ENCODE assay signal across 26 cellular contexts in the genomic region with DNA sequence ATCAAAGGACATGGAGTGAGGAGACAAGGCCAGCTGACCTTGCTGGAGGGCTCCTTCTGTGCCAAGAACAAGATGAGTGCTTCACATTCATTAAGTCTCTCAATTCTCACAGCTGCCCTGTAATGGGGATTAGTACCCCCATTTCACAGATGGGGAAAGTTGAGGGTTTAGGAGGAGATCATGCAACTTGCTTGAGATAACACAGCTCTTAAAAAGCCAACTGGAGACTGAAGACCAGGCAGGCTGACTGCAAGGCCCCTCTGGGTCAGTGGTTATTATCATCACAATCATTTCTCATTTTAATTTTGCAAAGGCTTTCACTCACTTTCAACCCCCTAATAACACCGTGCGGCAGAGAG. TPM values are rescaled to one million over a fixed set of nuclear protein-coding genes. Genes with fewer than 3 reads are reported as not detected.
"Had no signal": no experiment of that assay in that cellular context is flagged by ENCODE, and none has a peak within 500 bp of the region (broad histone marks: within the 10 kb centered on the region; RNA-seq: fewer than 3 reads in every experiment).

No MANE protein-coding gene starts in this region.

- H3K27me3 ChIP-seq: pancreas, sigmoid colon, spleen, suprapubic skin, tibial artery, vagina had no signal

- H3K4me1 Mint-ChIP-seq: mesothelial cell of epicardium; naive thymus-derived CD4-positive, alpha-beta T cell; stimulated activated effector memory CD8-positive, alpha-beta T cell treated with anti-CD3 and anti-CD28 coated beads, Interleukin-12 subunit alpha, Interleukin-12 subunit beta, amount 100 ng/mL, for 72 hours had no signal

- H3K4me3 Mint-ChIP-seq: immature natural killer cell; mesothelial cell of epicardium; naive thymus-derived CD4-positive, alpha-beta T cell; natural killer cell treated with Interleukin-12 subunit alpha and Interleukin-12 subunit beta and Interleukin-15 and Interleukin-18, amount 100 ng/mL, for 72 hours; stimulated activated effector memory CD8-positive, alpha-beta T cell treated with anti-CD3 and anti-CD28 coated beads, Interleukin-12 subunit alpha, Interleukin-12 subunit beta, amount 100 ng/mL, for 72 hours; stimulated activated naive CD8-positive, alpha-beta T cell treated with anti-CD3 and anti-CD28 coated beads, Interleukin-15, Interleukin-2, amounts not matched to agents 100 ng/mL and 50 ng/mL, for 24 hours; type B pancreatic cell had no signal

- H3K27me3 Mint-ChIP-seq: type B pancreatic cell had no signal

- H3K4me1 ChIP-seq: prostate gland had no signal

- FAIRE-seq: pancreas, small intestine had no signal

- H3K4me3 ChIP-seq: left ventricle myocardium inferior, lung, pancreas, prostate gland, sigmoid colon, spleen, suprapubic skin, thoracic aorta, tibial artery, vagina had no signal

- H3K27ac ChIP-seq: left ventricle myocardium inferior, pancreas, prostate gland, sigmoid colon, spleen, suprapubic skin, thoracic aorta, tibial artery, vagina had no signal

- H3K9me3 Mint-ChIP-seq: immature natural killer cell; mesothelial cell of epicardium; naive thymus-derived CD4-positive, alpha-beta T cell; natural killer cell treated with Interleukin-12 subunit alpha and Interleukin-12 subunit beta and Interleukin-15 and Interleukin-18, amount 100 ng/mL, for 72 hours; stimulated activated effector memory CD8-positive, alpha-beta T cell treated with anti-CD3 and anti-CD28 coated beads, Interleukin-12 subunit alpha, Interleukin-12 subunit beta, amount 100 ng/mL, for 72 hours; stimulated activated naive CD8-positive, alpha-beta T cell treated with anti-CD3 and anti-CD28 coated beads, Interleukin-15, Interleukin-2, amounts not matched to agents 100 ng/mL and 50 ng/mL, for 24 hours; type B pancreatic cell had no signal

- DNase-seq: hypothalamus; immature natural killer cell; islet precursor cell; left ventricle myocardium inferior; mesendoderm; naive thymus-derived CD4-positive, alpha-beta T cell; nucleus accumbens; pancreas; retina; right cardiac atrium; sigmoid colon; small intestine; spleen; stimulated activated CD4-positive, alpha-beta T cell treated with anti-CD3 and anti-CD28 coated beads, Interleukin-4, amount 100 ng/mL, for 24 hours; stimulated activated naive CD4-positive, alpha-beta T cell; tibial artery had no signal

- H3K9me3 ChIP-seq: left ventricle myocardium inferior, pancreas, prostate gland, sigmoid colon, spleen, suprapubic skin, thoracic aorta, tibial artery, vagina had no signal

- H3K27ac Mint-ChIP-seq: immature natural killer cell; mesothelial cell of epicardium; naive thymus-derived CD4-positive, alpha-beta T cell; natural killer cell treated with Interleukin-12 subunit alpha and Interleukin-12 subunit beta and Interleukin-15 and Interleukin-18, amount 100 ng/mL, for 72 hours; stimulated activated effector memory CD8-positive, alpha-beta T cell treated with anti-CD3 and anti-CD28 coated beads, Interleukin-12 subunit alpha, Interleukin-12 subunit beta, amount 100 ng/mL, for 72 hours; stimulated activated naive CD8-positive, alpha-beta T cell treated with anti-CD3 and anti-CD28 coated beads, Interleukin-15, Interleukin-2, amounts not matched to agents 100 ng/mL and 50 ng/mL, for 24 hours; type B pancreatic cell had no signal

- H3K36me3 Mint-ChIP-seq: immature natural killer cell; naive thymus-derived CD4-positive, alpha-beta T cell; natural killer cell treated with Interleukin-12 subunit alpha and Interleukin-12 subunit beta and Interleukin-15 and Interleukin-18, amount 100 ng/mL, for 72 hours; stimulated activated effector memory CD8-positive, alpha-beta T cell treated with anti-CD3 and anti-CD28 coated beads, Interleukin-12 subunit alpha, Interleukin-12 subunit beta, amount 100 ng/mL, for 72 hours had no signal

- ATAC-seq: naive thymus-derived CD4-positive, alpha-beta T cell; pancreas; right cardiac atrium; stimulated activated effector memory CD8-positive, alpha-beta T cell treated with anti-CD3 and anti-CD28 coated beads, Interleukin-12 subunit alpha, Interleukin-12 subunit beta, amount 100 ng/mL, for 72 hours had no signal

- H3K36me3 ChIP-seq: left ventricle myocardium inferior, pancreas, prostate gland, spleen had no signal

RNA-seq across cellular contexts. Expression of a gene that starts 46.8 kb away (rescaled TPM):
- polyA plus RNA-seq: immature natural killer cell; naive thymus-derived CD4-positive, alpha-beta T cell had no signal
